8 cellular contexts compared by ENCODE assay signal in genomic region chrX:41332988-41333743, GRCh38. TPM values are rescaled to one million over a fixed set of nuclear protein-coding genes. Genes with fewer than 3 reads are reported as not detected.
DNase-seq lines count a peak whose midpoint lies in the region; ATAC-seq and TF ChIP-seq lines count a peak whose summit lies in the region.

No MANE protein-coding gene starts in this region.

- ATAC-seq in GM18861 (IDR thresholded peaks at IDR 0.05; ENCODE audit: unreplicated experiment) (peak; percentile 27), HG03108 (IDR thresholded peaks at IDR 0.05; ENCODE audit: unreplicated experiment) (peak; percentile 38)

- BruUV-seq in mammary epithelial cell (replicated peaks; lab: Mats Ljungman, UMichigan) = no TSS peak

- dilution Hi-C loops in mammary epithelial cell (cut with HindIII; ENCODE audit: low sequenced_read_pairs) = no loop called here

- H3K4me2 ChIP-seq in mammary epithelial cell (ENCODE audit: insufficient read depth, low read depth, low read length) = peak overlapping the region; percentile 98

- H3K9ac ChIP-seq in mammary epithelial cell (ENCODE audit: insufficient read depth, low read length) = peak overlapping the region; percentile 95

- H4K20me1 ChIP-seq in mammary epithelial cell (ENCODE audit: insufficient read depth, low read length) = peaks cover 30% of the 10 kb centered on the region

- in situ Hi-C loops in mammary epithelial cell (cut with MboI; ENCODE audit: low sequenced_read_pairs in 2 of 2) = no loop called here

- no peaks in the 10 kb centered on the region for H3K9me3 ChIP-seq in mammary epithelial cell (replicated peaks; ENCODE audit: insufficient read depth, low read length)

- peaks cover 43% of the 10 kb centered on the region for H3K79me2 ChIP-seq in mammary epithelial cell (ENCODE audit: insufficient read depth, low read length)

- CTCF ChIA-PET in mammary epithelial cell (lab: Charles Lee; ENCODE audit: low non-redundant PET) = interaction anchor here (0.5 kb wide), 1 partner anchor 412 kb away, joined by 3 read pairs; no protein-coding TSS in a partner anchor

- peak overlapping the region; percentile 94 for H2AFZ ChIP-seq in mammary epithelial cell (ENCODE audit: low read depth, low read length)

- DNase-seq in NCI-H2171 treated with DMSO at 0.1 percent for 48 hours (lab: John Stamatoyannopoulos, UW) (peak; percentile 92), mammary epithelial cell (peak; percentile 82), iPS-NIHi7 (ENCODE audit: extremely low spot score) (peak; percentile 72), smooth muscle cell of the brain vasculature (ENCODE audit: low read depth, low spot score) (peak; percentile 73)

- H3K27ac ChIP-seq in 22Rv1 = peak overlapping the region; percentile 96
- H3K27ac ChIP-seq in mammary epithelial cell (ENCODE audit: insufficient read depth, low read depth, low read length) = peak overlapping the region; percentile 99

- peaks cover 3% of the 10 kb centered on the region for H3K36me3 ChIP-seq in mammary epithelial cell (ENCODE audit: insufficient read depth, low read length)

- H3K4me3 ChIP-seq in WI38 (ENCODE audit: low read depth, low read length) (peak overlapping the region; percentile 100), mammary epithelial cell (replicated peaks in 1 of 3; ENCODE audit: insufficient read depth in 1 of 3, low read depth in 2 of 3, low read length in 3 of 3) (peak overlapping the region; percentile 77 to 99 (median 89))

- H3K27me3 ChIP-seq in mammary epithelial cell (ENCODE audit: insufficient read depth, low read length) = no peaks in the 10 kb centered on the region

- 8% methylated on average over 12 of the region's 65 CpGs for WGBS in mammary epithelial cell (ENCODE audit: low coverage, missing lambda C conversion rate)

- TF ChIP-seq CTCF in 22Rv1 (IDR thresholded peaks at IDR 0.05) (no peak), WI38 (IDR thresholded peaks at IDR 0.05; ENCODE audit: low read depth, low read length) (no peak), mammary epithelial cell (conservative IDR thresholded peaks at IDR 0.05 in 1 of 2, IDR thresholded peaks at IDR 0.05 in 1 of 2; ENCODE audit: extremely low read depth in 1 of 2, insufficient read depth in 1 of 2, low read depth in 1 of 2, low read length in 2 of 2) (no peak)

- peaks cover 43% of the 10 kb centered on the region for H3K4me1 ChIP-seq in mammary epithelial cell (ENCODE audit: insufficient read depth, low read length)

- intact Hi-C loops in mammary epithelial cell (cut with micrococcal nuclease) = loop anchor here (1.0 kb wide), 1 partner anchor 109 kb away; no protein-coding TSS in a partner anchor

RNA-seq across cellular contexts. Expression of gene DDX3X, which starts 0.8 kb away (rescaled TPM):
- 100 to 1,000 TPM; 230 to 247 TPM for total RNA-seq in mammary epithelial cell
- polyA plus RNA-seq in mammary epithelial cell = 66.2 TPM
- 111 TPM for polyA minus RNA-seq in mammary epithelial cell

Comparison
In these comparisons a context has a peak if more than half of its experiments do, and no peak if none do; other contexts are left out.
1. Peak in every context shown above with its lines: DNase-seq, ATAC-seq, H3K4me3 ChIP-seq and H3K27ac ChIP-seq.